Comparison of ENCODE assay signal across 20 cellular contexts in genomic region chr9:38251036-38251335, GRCh38.
"Had no signal": no experiment of that assay in that cellular context is flagged by ENCODE, and none has a peak within 500 bp of the region (broad histone marks: within the 10 kb centered on the region; RNA-seq: fewer than 3 reads in every experiment).

No MANE protein-coding gene starts in this region.

- DNase-seq: activated CD4-positive, alpha-beta T cell treated with anti-CD3 and anti-CD28 coated beads for 4 hours; activated CD4-positive, alpha-beta T cell treated with anti-CD3 and anti-CD28 coated beads, Interleukin-2, amount 50 U/mL, for 4 hours; activated effector memory CD4-positive, alpha-beta T cell treated with Interleukin-2 at 50 U/mL for 16 hours; activated naive CD4-positive, alpha-beta T cell treated with Interleukin-2 at 50 U/mL for 16 hours; anterior cingulate cortex; dermis blood vessel endothelial cell; effector CD4-positive, alpha-beta T cell; esophagus squamous epithelium; foreskin melanocyte; left ventricle myocardium inferior; ovary; retina; stimulated activated CD4-positive, alpha-beta T cell treated with anti-CD3 and anti-CD28 coated beads, Interleukin-12 subunit alpha, Interleukin-12 subunit beta, amount 100 ng/mL, for 4 hours; stimulated activated CD4-positive, alpha-beta T cell treated with anti-CD3 and anti-CD28 coated beads, Interleukin-4, amount 100 ng/mL, for 1 hour; stimulated activated naive CD8-positive, alpha-beta T cell treated with anti-CD3 and anti-CD28 coated beads, Interleukin-15, Interleukin-2, amounts not matched to agents 100 U/mL and 50 U/mL, for 24 hours; testis; transverse colon had no signal

- H3K36me3 Mint-ChIP-seq: activated naive CD8-positive, alpha-beta T cell had no signal

- H3K27me3 Mint-ChIP-seq: activated naive CD8-positive, alpha-beta T cell had no signal

- H3K4me3 Mint-ChIP-seq: activated naive CD8-positive, alpha-beta T cell; nephron; T-helper 2 cell treated with Interferon-gamma antibody and Interleukin-4, amounts not matched to agents 5 μg/mL and 100 μg/mL, for 36 hours had no signal

- H3K9me3 Mint-ChIP-seq: T-helper 2 cell treated with Interferon-gamma antibody and Interleukin-4, amounts not matched to agents 5 μg/mL and 100 μg/mL, for 36 hours had no signal

- H3K27ac Mint-ChIP-seq: activated naive CD8-positive, alpha-beta T cell; nephron; T-helper 2 cell treated with Interferon-gamma antibody and Interleukin-4, amounts not matched to agents 5 μg/mL and 100 μg/mL, for 36 hours had no signal
